ENCODE assay signal across 8 cellular contexts in genomic region chr11:35663408-35663702, GRCh38. TPM values are rescaled to one million over a fixed set of nuclear protein-coding genes. Genes with fewer than 3 reads are reported as not detected.
DNase-seq lines count a peak whose midpoint lies in the region; ATAC-seq and TF ChIP-seq lines count a peak whose summit lies in the region.

No MANE protein-coding gene starts in this region.

- no peak overlapping the region for H2AK5ac ChIP-seq in H9 (ENCODE audit: insufficient read length, low read length)

- H3K4me3 Mint-ChIP-seq in H9: peak overlapping the region; percentile 73 to 84
- H3K4me3 Mint-ChIP-seq in WTC11: peak overlapping the region; percentile 73
- peak overlapping the region; percentile 91 for H3K4me3 Mint-ChIP-seq in glutamatergic neuron (ENCODE audit: unreplicated experiment)

- H2BK15ac ChIP-seq in H9 (ENCODE audit: low read depth, low read length): no peak overlapping the region

- peaks cover 3% of the 10 kb centered on the region; the same call in 1 of the 2 replicates for H3K79me2 ChIP-seq in H9 (ENCODE audit: insufficient read depth, low read length)

- H3K9ac ChIP-seq in H9 (ENCODE audit: extremely low read depth, insufficient read length, low read length): peak overlapping the region; percentile 33

- no peaks in the 10 kb centered on the region for H3K79me1 ChIP-seq in H9 (ENCODE audit: insufficient read depth, low read depth, low read length, poor library complexity, severe bottlenecking)

- ATAC-seq in WTC11: no peak
- ATAC-seq in HG03196 (IDR thresholded peaks at IDR 0.05; ENCODE audit: unreplicated experiment): no peak

- H3K4me2 ChIP-seq in H9 (ENCODE audit: insufficient read depth, insufficient read length, low read length): peak overlapping the region; percentile 97

- no peak overlapping the region for H2BK12ac ChIP-seq in H9 (ENCODE audit: insufficient read length, low read depth, low read length)

- H3K4me1 Mint-ChIP-seq in H9 (peaks cover 7 to 15% of the 10 kb centered on the region in 2 experiments; a peak in 3 of 4 replicates), WTC11 (peaks cover 24% of the 10 kb centered on the region), glutamatergic neuron (ENCODE audit: low read depth, unreplicated experiment) (peaks cover 17% of the 10 kb centered on the region)

- no peak overlapping the region for H3T11ph ChIP-seq in H9 (ENCODE audit: low read length)

- no peaks in the 10 kb centered on the region for H3K9me3 ChIP-seq in H9 (ENCODE audit: control insufficient read depth, low read depth, low read length)

- H3K56ac ChIP-seq in H9 (ENCODE audit: insufficient read length, low read depth, low read length): no peak overlapping the region

- POLR2A ChIA-PET in WTC11 (lab: Charles Lee): no interaction called here

- H3K27me3 Mint-ChIP-seq in H9 (ENCODE audit: low read depth): peaks cover 56% of the 10 kb centered on the region
- H3K27me3 Mint-ChIP-seq in WTC11 (ENCODE audit: low read depth): peaks cover 70% of the 10 kb centered on the region
- H3K27me3 Mint-ChIP-seq in glutamatergic neuron (ENCODE audit: unreplicated experiment): peaks cover 13% of the 10 kb centered on the region

- no peak overlapping the region for H4K91ac ChIP-seq in H9 (ENCODE audit: insufficient read length, low read depth, low read length)

- no peak overlapping the region for H2BK20ac ChIP-seq in H9 (ENCODE audit: low read depth, low read length, poor library complexity, severe bottlenecking)

- H2AFZ ChIP-seq in H9 (ENCODE audit: low read length): no peak overlapping the region

- no peak overlapping the region for H3K4ac ChIP-seq in H9 (ENCODE audit: low read depth, low read length)

- H3K27ac ChIP-seq in H9 (ENCODE audit: insufficient read length, low read depth, low read length): no peak overlapping the region
- H3K27ac ChIP-seq in skin epidermis: peak overlapping the region in 20 of 21 experiments; percentile 88 to 99 (median 96)

- peaks cover 14% of the 10 kb centered on the region for H3K23me2 ChIP-seq in H9 (ENCODE audit: insufficient read length, low read depth, low read length, poor library complexity, severe bottlenecking)

- TF ChIP-seq CTCF in H9 (conservative IDR thresholded peaks at IDR 0.05): no peak
- no peak for TF ChIP-seq CTCF in WTC11 (IDR thresholded peaks at IDR 0.05)
- TF ChIP-seq CTCF in glutamatergic neuron (IDR thresholded peaks at IDR 0.05; ENCODE audit: partially characterized antibody, unreplicated experiment): no peak

- no peak overlapping the region for H4K8ac ChIP-seq in H9 (replicated peaks; ENCODE audit: insufficient read length, low read depth, low read length)

- H3K4me1 ChIP-seq in H9 (ENCODE audit: insufficient read depth, low read length): 0 out of 2 replicates have a peak, but pooled peaks cover 2% of the 10 kb centered on the region

- no peak overlapping the region for H2BK5ac ChIP-seq in H9 (ENCODE audit: insufficient read length, low read length)

- H3K4me3 ChIP-seq in skin epidermis: peak overlapping the region; percentile 59 to 90 (median 73)

- H3K27ac Mint-ChIP-seq in H9: no peak overlapping the region
- H3K27ac Mint-ChIP-seq in WTC11: no peak overlapping the region
- H3K27ac Mint-ChIP-seq in glutamatergic neuron (ENCODE audit: unreplicated experiment): peak overlapping the region; percentile 80

- H3K27me3 ChIP-seq in H9 (ENCODE audit: insufficient read depth, low read length): peaks cover 6% of the 10 kb centered on the region; the same call in 1 of the 2 replicates

- CTCF ChIA-PET in WTC11 (lab: Charles Lee): no interaction called here

- H2BK120ac ChIP-seq in H9 (ENCODE audit: low read depth, low read length, poor library complexity, severe bottlenecking): no peak overlapping the region

- H4K5ac ChIP-seq in H9 (ENCODE audit: insufficient read length, low read depth, low read length): no peak overlapping the region

- WGBS in H9 (ENCODE audit: extremely low coverage, insufficient read length, low lambda C conversion rate): 100% methylated on average over 2 of the region's 10 CpGs

- no peak overlapping the region for H3K23ac ChIP-seq in H9 (ENCODE audit: insufficient read length, low read depth, low read length)

- H3K14ac ChIP-seq in H9 (ENCODE audit: insufficient read depth, low read length): peak overlapping the region; percentile 45; the same call in 1 of the 2 replicates

- H3K36me3 Mint-ChIP-seq in H9 (ENCODE audit: insufficient read depth in 1 of 3, low read depth in 3 of 3) (peaks cover 33 to 49% (median 35%) of the 10 kb centered on the region in 3 experiments), WTC11 (peaks cover 40% of the 10 kb centered on the region), glutamatergic neuron (ENCODE audit: unreplicated experiment) (peaks cover 27% of the 10 kb centered on the region)

- DNase-seq in H9 (no peak), WTC11 (ENCODE audit: low spot score) (no peak), glutamatergic neuron (no peak), NCI-H446 (lab: John Stamatoyannopoulos, UW) (no peak), C1 segment of cervical spinal cord (lab: John Stamatoyannopoulos, UW) (no peak), NCI-H2196 treated with DMSO at 0.1 percent for 48 hours (lab: John Stamatoyannopoulos, UW; ENCODE audit: unreplicated experiment) (no peak)

- peak overlapping the region; percentile 1 for H3K18ac ChIP-seq in H9 (ENCODE audit: insufficient read length, low read depth, low read length)

- H4K20me1 ChIP-seq in H9 (ENCODE audit: control insufficient read depth, insufficient read depth, insufficient read length): no peaks in the 10 kb centered on the region

- H3K9me3 Mint-ChIP-seq in H9 (peaks cover 33 to 40% of the 10 kb centered on the region in 2 experiments), WTC11 (peaks cover 41% of the 10 kb centered on the region), glutamatergic neuron (ENCODE audit: unreplicated experiment) (peaks cover 20% of the 10 kb centered on the region)

TF ChIP-seq in WTC11, 78 proteins besides CTCF, POLR2A, EP300 and RAD21:
- TF ChIP-seq ZNF512 (CRISPR knock-in tag; IDR thresholded peaks at IDR 0.05; ENCODE audit: borderline replicate concordance): 0 out of 2 replicates have a peak, but pooled peaks have one; percentile 61
- no peak for TF ChIP-seq AR (CRISPR knock-in tag; IDR thresholded peaks at IDR 0.05)
TF ChIP-seq in WTC11: peak in this region for 1.

RNA-seq across cellular contexts. Expression of gene TRIM44, which starts 0.8 kb away (rescaled TPM):
- total RNA-seq in H9 (2021) (34.8 and 37.7 TPM in 2 replicates), WTC11 (2021) (27.4 to 32.9 TPM (median 29.1 TPM) in 3 replicates), glutamatergic neuron (ENCODE audit: unreplicated experiment) (53.3 TPM)

RNA-seq across cellular contexts. Expression of gene FJX1, which starts 45.1 kb away (rescaled TPM):
- total RNA-seq in H9 (2021) (11.5 and 14.4 TPM in 2 replicates), WTC11 (2021) (8.3 to 12.0 TPM (median 11.0 TPM) in 3 replicates), glutamatergic neuron (ENCODE audit: unreplicated experiment) (74.3 TPM)
